12 cellular contexts compared by ENCODE assay signal in genomic region chr5:94240616-94241287, GRCh38.
DNase-seq lines count a peak whose midpoint lies in the region; ATAC-seq and TF ChIP-seq lines count a peak whose summit lies in the region.
"Had no signal": no experiment of that assay in that cellular context is flagged by ENCODE, and none has a peak within 500 bp of the region (broad histone marks: within the 10 kb centered on the region; RNA-seq: fewer than 3 reads in every experiment).

No MANE protein-coding gene starts in this region.

- H3K4me2 ChIP-seq in HCT116 (ENCODE audit: low read length), result peak overlapping the region; percentile 54

- no peak for TF ChIP-seq POLR2A in HCT116 (IDR thresholded peaks at IDR 0.05; ENCODE audit: borderline replicate concordance, extremely low read depth, insufficient read depth, insufficient read length)

- H4K20me1 ChIP-seq in HCT116 (ENCODE audit: insufficient read depth), result no peaks in the 10 kb centered on the region

- no peaks in the 10 kb centered on the region for H3K9me3 ChIP-seq in HCT116 (ENCODE audit: control insufficient read depth in 1 of 2, insufficient read depth in 1 of 2, low read depth in 1 of 2, low read length in 2 of 2)
- H3K9me3 ChIP-seq: uterus had no signal

- H3K27ac ChIP-seq in HCT116 (ENCODE audit: low read depth, low read length), result peak overlapping the region; percentile 0; the same call in 1 of the 2 replicates
- H3K27ac ChIP-seq: uterus had no signal

- H3K9me2 ChIP-seq in HCT116 (ENCODE audit: insufficient read depth), result no peaks in the 10 kb centered on the region

- no peaks in the 10 kb centered on the region for H3K36me3 ChIP-seq in HCT116 (ENCODE audit: control insufficient read depth in 1 of 2, insufficient read depth in 2 of 2, low read length in 2 of 2)
- H3K36me3 ChIP-seq: uterus had no signal

- CTCF ChIA-PET in HCT116 (lab: Charles Lee), result no interaction called here

- peak overlapping the region; percentile 44 for H2AFZ ChIP-seq in HCT116 (ENCODE audit: low read depth, low read length, poor library complexity, severe bottlenecking)

- POLR2A ChIA-PET in HCT116 (lab: Charles Lee), result no interaction called here

- DNase-seq in AG08395 (ENCODE audit: low spot score), result peak; percentile 67
- DNase-seq in HCT116 (ENCODE audit: low read depth, low spot score), result no peak
- peak; percentile 52 for DNase-seq in islet precursor cell
- DNase-seq in cortex of kidney (lab: John Stamatoyannopoulos, UW), result no peak
- DNase-seq in COLO829 (ENCODE audit: low spot score), result no peak
- no peak for DNase-seq in ecto neural progenitor cell (ENCODE audit: low spot score)
- DNase-seq: CD4-positive, CD25-positive, alpha-beta regulatory T cell; effector memory CD4-positive, alpha-beta T cell; RPMI8226; uterus had no signal

- intact Hi-C loops in HCT116 (cut with micrococcal nuclease), result no loop called here

- no peak overlapping the region for H3K4me3 ChIP-seq in HCT116 (replicated peaks in 1 of 2; ENCODE audit: low read depth in 1 of 2, low read length in 2 of 2)
- H3K4me3 ChIP-seq: uterus had no signal

- no peak for TF ChIP-seq CTCF in HCT116 (IDR thresholded peaks at IDR 0.05 in 2 of 3, conservative IDR thresholded peaks at IDR 0.05 in 1 of 3; ENCODE audit: borderline replicate concordance in 1 of 3, insufficient read depth in 1 of 3, low read depth in 2 of 3, low read length in 2 of 3)

- no peak overlapping the region for H3K9ac ChIP-seq in HCT116 (ENCODE audit: low read length)

- no peaks in the 10 kb centered on the region for H3K79me2 ChIP-seq in HCT116 (ENCODE audit: insufficient read depth, low read length)

- ATAC-seq in HCT116 (peak; percentile 20; the same call in 1 of the 2 replicates), SK-N-SH treated with all-trans-retinoic acid at 6 μM for 48 hours (peak; percentile 82), GM19023 (IDR thresholded peaks at IDR 0.05; ENCODE audit: unreplicated experiment) (no peak)

- RAD21 ChIA-PET in HCT116 (lab: Charles Lee; ENCODE audit: low non-redundant PET in 1 of 2, low total read pairs in 2 of 2, uncharacterized antibody in 2 of 2, unreplicated experiment in 2 of 2), result no interaction called here

- no TSS peak for BruUV-seq in HCT116 (replicated peaks; lab: Mats Ljungman, UMichigan)

- no peak for TF ChIP-seq RAD21 in HCT116 (IDR thresholded peaks at IDR 0.05; ENCODE audit: low read depth)

- no peaks in the 10 kb centered on the region for H3K27me3 ChIP-seq in HCT116 (ENCODE audit: insufficient read depth, low read length)
- H3K27me3 ChIP-seq: uterus had no signal

- peaks cover 10 to 22% of the 10 kb centered on the region in 2 experiments; a peak in 3 of 4 replicates for H3K4me1 ChIP-seq in HCT116 (ENCODE audit: control insufficient read depth in 1 of 2, insufficient read depth in 2 of 2, low read length in 2 of 2)
- H3K4me1 ChIP-seq: uterus had no signal

TF ChIP-seq in HCT116, 20 proteins besides CTCF, POLR2A, EP300 and RAD21:
- TF ChIP-seq, protein P1, sequence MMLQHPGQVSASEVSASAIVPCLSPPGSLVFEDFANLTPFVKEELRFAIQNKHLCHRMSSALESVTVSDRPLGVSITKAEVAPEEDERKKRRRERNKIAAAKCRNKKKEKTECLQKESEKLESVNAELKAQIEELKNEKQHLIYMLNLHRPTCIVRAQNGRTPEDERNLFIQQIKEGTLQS (IDR thresholded peaks at IDR 0.05), result no peak
- TF ChIP-seq SRF (IDR thresholded peaks at IDR 0.05; ENCODE audit: low read depth) (no peak), ELF1 (IDR thresholded peaks at IDR 0.05; ENCODE audit: borderline replicate concordance, low read depth) (no peak), ZFX (IDR thresholded peaks at IDR 0.05) (no peak), POLR2AphosphoS5 (IDR thresholded peaks at IDR 0.05; ENCODE audit: low read depth, low read length) (no peak), FOSL1 (IDR thresholded peaks at IDR 0.05; ENCODE audit: low read depth) (no peak), EZH2 (IDR thresholded peaks at IDR 0.05) (no peak)
TF ChIP-seq in HCT116: peak in this region for 0.

TF ChIP-seq in SK-N-SH treated with all-trans-retinoic acid at 6 μM for 48 hours, 23 proteins besides CTCF, POLR2A, EP300 and RAD21 (continues in another document):
- 0 out of 2 replicates have a peak, but pooled peaks have one; percentile 66 for TF ChIP-seq CSDC2 (CRISPR knock-in tag; IDR thresholded peaks at IDR 0.05)
- TF ChIP-seq ISL1 (CRISPR knock-in tag; IDR thresholded peaks at IDR 0.05), result peak; percentile 100
- no peak for TF ChIP-seq OSR1 (CRISPR knock-in tag; IDR thresholded peaks at IDR 0.05)
- TF ChIP-seq SNAI2 (CRISPR knock-in tag; IDR thresholded peaks at IDR 0.05), result peak; percentile 79; the same call in 1 of the 2 replicates
- no peak for TF ChIP-seq ARNTL (CRISPR knock-in tag; IDR thresholded peaks at IDR 0.05; ENCODE audit: borderline replicate concordance, low read depth)
- peak; percentile 70; the same call in 1 of the 2 replicates for TF ChIP-seq ZNF70 (CRISPR knock-in tag; IDR thresholded peaks at IDR 0.05)
- TF ChIP-seq ZC3H10 (CRISPR knock-in tag; IDR thresholded peaks at IDR 0.05), result peak; percentile 99
- 0 out of 2 replicates have a peak, but pooled peaks have one; percentile 22 for TF ChIP-seq ZFP30 (CRISPR knock-in tag; IDR thresholded peaks at IDR 0.05)
- TF ChIP-seq ESRRG (CRISPR knock-in tag; IDR thresholded peaks at IDR 0.05), result peak; percentile 95
- TF ChIP-seq TOX (CRISPR knock-in tag; IDR thresholded peaks at IDR 0.05; ENCODE audit: borderline replicate concordance), result peak; percentile 98
- peak; percentile 41; the same call in 1 of the 2 replicates for TF ChIP-seq POU6F1 (CRISPR knock-in tag; IDR thresholded peaks at IDR 0.05; ENCODE audit: borderline replicate concordance, low read depth)
- peak; percentile 98 for TF ChIP-seq GLIS3 (CRISPR knock-in tag; IDR thresholded peaks at IDR 0.05)
- TF ChIP-seq RARB (CRISPR knock-in tag; IDR thresholded peaks at IDR 0.05), result peak; percentile 91
- TF ChIP-seq ZNF8 (CRISPR knock-in tag; IDR thresholded peaks at IDR 0.05), result peak; percentile 49; the same call in 1 of the 2 replicates
- TF ChIP-seq, protein P2, sequence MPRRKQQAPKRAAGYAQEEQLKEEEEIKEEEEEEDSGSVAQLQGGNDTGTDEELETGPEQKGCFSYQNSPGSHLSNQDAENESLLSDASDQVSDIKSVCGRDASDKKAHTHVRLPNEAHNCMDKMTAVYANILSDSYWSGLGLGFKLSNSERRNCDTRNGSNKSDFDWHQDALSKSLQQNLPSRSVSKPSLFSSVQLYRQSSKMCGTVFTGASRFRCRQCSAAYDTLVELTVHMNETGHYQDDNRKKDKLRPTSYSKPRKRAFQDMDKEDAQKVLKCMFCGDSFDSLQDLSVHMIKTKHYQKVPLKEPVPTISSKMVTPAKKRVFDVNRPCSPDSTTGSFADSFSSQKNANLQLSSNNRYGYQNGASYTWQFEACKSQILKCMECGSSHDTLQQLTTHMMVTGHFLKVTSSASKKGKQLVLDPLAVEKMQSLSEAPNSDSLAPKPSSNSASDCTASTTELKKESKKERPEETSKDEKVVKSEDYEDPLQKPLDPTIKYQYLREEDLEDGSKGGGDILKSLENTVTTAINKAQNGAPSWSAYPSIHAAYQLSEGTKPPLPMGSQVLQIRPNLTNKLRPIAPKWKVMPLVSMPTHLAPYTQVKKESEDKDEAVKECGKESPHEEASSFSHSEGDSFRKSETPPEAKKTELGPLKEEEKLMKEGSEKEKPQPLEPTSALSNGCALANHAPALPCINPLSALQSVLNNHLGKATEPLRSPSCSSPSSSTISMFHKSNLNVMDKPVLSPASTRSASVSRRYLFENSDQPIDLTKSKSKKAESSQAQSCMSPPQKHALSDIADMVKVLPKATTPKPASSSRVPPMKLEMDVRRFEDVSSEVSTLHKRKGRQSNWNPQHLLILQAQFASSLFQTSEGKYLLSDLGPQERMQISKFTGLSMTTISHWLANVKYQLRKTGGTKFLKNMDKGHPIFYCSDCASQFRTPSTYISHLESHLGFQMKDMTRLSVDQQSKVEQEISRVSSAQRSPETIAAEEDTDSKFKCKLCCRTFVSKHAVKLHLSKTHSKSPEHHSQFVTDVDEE (CRISPR knock-in tag; IDR thresholded peaks at IDR 0.05), result peak; percentile 94
- no peak for TF ChIP-seq BACH2 (CRISPR knock-in tag; IDR thresholded peaks at IDR 0.05; ENCODE audit: borderline replicate concordance)
- no peak for TF ChIP-seq PPARA (CRISPR knock-in tag; IDR thresholded peaks at IDR 0.05; ENCODE audit: borderline replicate concordance)
- peak; percentile 72; the same call in 1 of the 2 replicates for TF ChIP-seq ZFP3 (CRISPR knock-in tag; IDR thresholded peaks at IDR 0.05)
- no peak for TF ChIP-seq ZNF565 (CRISPR knock-in tag; conservative IDR thresholded peaks at IDR 0.05; ENCODE audit: low read depth)
- TF ChIP-seq, protein P3, sequence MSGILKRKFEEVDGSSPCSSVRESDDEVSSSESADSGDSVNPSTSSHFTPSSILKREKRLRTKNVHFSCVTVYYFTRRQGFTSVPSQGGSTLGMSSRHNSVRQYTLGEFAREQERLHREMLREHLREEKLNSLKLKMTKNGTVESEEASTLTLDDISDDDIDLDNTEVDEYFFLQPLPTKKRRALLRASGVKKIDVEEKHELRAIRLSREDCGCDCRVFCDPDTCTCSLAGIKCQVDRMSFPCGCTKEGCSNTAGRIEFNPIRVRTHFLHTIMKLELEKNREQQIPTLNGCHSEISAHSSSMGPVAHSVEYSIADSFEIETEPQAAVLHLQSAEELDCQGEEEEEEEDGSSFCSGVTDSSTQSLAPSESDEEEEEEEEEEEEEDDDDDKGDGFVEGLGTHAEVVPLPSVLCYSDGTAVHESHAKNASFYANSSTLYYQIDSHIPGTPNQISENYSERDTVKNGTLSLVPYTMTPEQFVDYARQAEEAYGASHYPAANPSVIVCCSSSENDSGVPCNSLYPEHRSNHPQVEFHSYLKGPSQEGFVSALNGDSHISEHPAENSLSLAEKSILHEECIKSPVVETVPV (CRISPR knock-in tag; IDR thresholded peaks at IDR 0.05), result peak; percentile 99

Comparison
In these comparisons a context has a peak if more than half of its experiments do, and no peak if none do; other contexts are left out.
1. DNase-seq: peak in AG08395 (single experiment) and islet precursor cell (single experiment); none in HCT116 (single experiment), cortex of kidney (single experiment), COLO829 (single experiment) and ecto neural progenitor cell (single experiment).